13 cellular contexts compared by ENCODE assay signal in the genomic region with DNA sequence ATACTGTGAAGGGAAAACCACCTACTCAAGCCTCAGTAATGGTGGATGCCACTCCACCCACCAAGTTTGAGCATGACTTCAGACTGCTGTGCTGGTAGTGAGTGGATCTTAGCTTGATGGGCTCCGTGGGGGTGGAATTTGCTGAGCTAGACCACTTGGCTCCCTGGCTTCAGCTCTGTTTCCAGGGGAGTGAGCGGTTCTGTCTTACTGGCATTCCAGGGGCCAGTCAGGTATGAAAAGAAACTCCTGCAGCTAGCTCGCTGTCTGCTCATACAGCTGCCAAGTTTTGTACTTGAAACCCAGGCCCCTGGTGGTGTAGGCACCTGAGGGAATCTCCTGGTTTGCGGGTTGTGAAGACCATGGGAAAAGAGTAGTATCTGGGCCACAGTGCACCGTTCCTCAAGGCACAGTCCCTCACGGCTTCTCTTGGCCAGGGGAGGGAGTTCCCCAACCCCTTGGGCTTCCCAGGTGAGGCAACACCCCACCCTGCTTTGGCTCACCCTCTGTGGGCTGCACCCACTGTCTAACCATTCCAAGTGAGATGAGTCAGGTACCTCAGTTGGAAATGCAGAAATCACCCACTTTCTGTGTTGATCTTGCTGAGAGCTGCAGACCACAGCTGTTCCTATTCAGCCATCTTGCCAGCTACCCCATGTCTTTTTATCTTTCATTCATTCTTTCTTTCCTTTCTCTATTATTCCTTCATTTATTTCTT.
A peak's percentile ranks its signal among the peaks of the same experiment; 100 is the strongest.
DNase-seq lines count a peak whose midpoint lies in the region; ATAC-seq and TF ChIP-seq lines count a peak whose summit lies in the region.
"Had no signal": no experiment of that assay in that cellular context is flagged by ENCODE, and none has a peak within 500 bp of the region (broad histone marks: within the 10 kb centered on the region; RNA-seq: fewer than 3 reads in every experiment).

No MANE protein-coding gene starts in this region.

- peak; percentile 70 for ATAC-seq in HG02884 (IDR thresholded peaks at IDR 0.05; ENCODE audit: unreplicated experiment)
- no peak for ATAC-seq in omental fat pad (ENCODE audit: low FRiP score)
- ATAC-seq in left colon, result no peak
- ATAC-seq: heart left ventricle had no signal

- no peak overlapping the region for H3K27ac Mint-ChIP-seq in nephron progenitor cell
- H3K27ac Mint-ChIP-seq: dendritic cell treated with granulocyte-macrophage colony-stimulating factor and Interleukin-4, amounts not matched to agents 40 ng/mL and 50 ng/mL, for 4 days; H9 had no signal

- H3K9me3 Mint-ChIP-seq in nephron progenitor cell, result peaks cover 70% of the 10 kb centered on the region
- H3K9me3 Mint-ChIP-seq: dendritic cell treated with granulocyte-macrophage colony-stimulating factor and Interleukin-4, amounts not matched to agents 40 ng/mL and 50 ng/mL, for 4 days had no signal

- intact Hi-C loops in left colon (cut with DNase I, micrococcal nuclease), result no loop called here

- peak; percentile 50 for DNase-seq in activated CD8-positive, alpha-beta memory T cell treated with anti-CD3 and anti-CD28 coated beads, Interleukin-2, amount 50 U/mL, for 48 hours
- DNase-seq in activated CD8-positive, alpha-beta memory T cell treated with anti-CD3 and anti-CD28 coated beads for 24 hours, result no peak
- DNase-seq in activated CD4-positive, alpha-beta T cell treated with anti-CD3 and anti-CD28 coated beads, Interleukin-2, amount 50 U/mL, for 48 hours, result peak; percentile 14 to 35
- DNase-seq in stimulated activated CD8-positive, alpha-beta memory T cell treated with anti-CD3 and anti-CD28 coated beads, Interleukin-15, amount 100 ng/mL, for 48 hours (ENCODE audit: low read depth in 2 of 2), result peak; percentile 17 to 27
- DNase-seq in omental fat pad (ENCODE audit: low spot score), result no peak
- no peak for DNase-seq in nephron progenitor cell
- no peak for DNase-seq in left colon
- DNase-seq: H9, heart left ventricle, MG63, transverse colon had no signal

- H3K4me3 Mint-ChIP-seq in nephron progenitor cell, result no peak overlapping the region
- H3K4me3 Mint-ChIP-seq: dendritic cell treated with granulocyte-macrophage colony-stimulating factor and Interleukin-4, amounts not matched to agents 40 ng/mL and 50 ng/mL, for 4 days; H9 had no signal

- H3K4me1 Mint-ChIP-seq in nephron progenitor cell, result no peaks in the 10 kb centered on the region
- H3K4me1 Mint-ChIP-seq: H9 had no signal

- no peaks in the 10 kb centered on the region for H3K27me3 Mint-ChIP-seq in nephron progenitor cell (ENCODE audit: low read depth, poor library complexity)

- TF ChIP-seq CTCF in omental fat pad (IDR thresholded peaks at IDR 0.05) (no peak), nephron progenitor cell (IDR thresholded peaks at IDR 0.05) (no peak)

- H3K36me3 Mint-ChIP-seq in nephron progenitor cell (ENCODE audit: low read depth), result peaks cover 7% of the 10 kb centered on the region

Comparison
In these comparisons a context has a peak if more than half of its experiments do, and no peak if none do; other contexts are left out.
1. DNase-seq: peak in activated CD8-positive, alpha-beta memory T cell treated with anti-CD3 and anti-CD28 coated beads, Interleukin-2, amount 50 U/mL, for 48 hours (single experiment), activated CD4-positive, alpha-beta T cell treated with anti-CD3 and anti-CD28 coated beads, Interleukin-2, amount 50 U/mL, for 48 hours (2 of 2) and stimulated activated CD8-positive, alpha-beta memory T cell treated with anti-CD3 and anti-CD28 coated beads, Interleukin-15, amount 100 ng/mL, for 48 hours (2 of 2); none in activated CD8-positive, alpha-beta memory T cell treated with anti-CD3 and anti-CD28 coated beads for 24 hours (single experiment), omental fat pad (single experiment), nephron progenitor cell (single experiment) and left colon (0 of 2).